ENCODE assay signal across 1 cellular context in genomic region chr6:83192871-83193746, GRCh38.
TF ChIP-seq lines count a peak whose summit lies in the region.

TSS of gene PGM3 (minus strand) at chr6:83193265. CDS start at chr6:83191012, 2,253 bp downstream.
TSS of gene RWDD2A (plus strand) at chr6:83193357. CDS start at chr6:83194452, 1,095 bp downstream.

TF ChIP-seq in HepG2, 621 proteins besides CTCF, POLR2A, EP300 and RAD21 (continued from another document and continues in another):
- TF ChIP-seq ZBTB40 (IDR thresholded peaks at IDR 0.05) (no peak), ZBTB40 (CRISPR knock-in tag; IDR thresholded peaks at IDR 0.05) (peak; percentile 73), RNF2 (conservative IDR thresholded peaks at IDR 0.05; ENCODE audit: low read depth) (no peak), NBN (conservative IDR thresholded peaks at IDR 0.05) (no peak), ZBTB10 (CRISPR knock-in tag; IDR thresholded peaks at IDR 0.05; ENCODE audit: borderline replicate concordance) (no peak; the same call in none of the 2 replicates), ARNTL (CRISPR knock-in tag; IDR thresholded peaks at IDR 0.05) (0 out of 2 replicates have a peak, but pooled peaks have one; percentile 19), FOXA1 (IDR thresholded peaks at IDR 0.05) (no peak), FOXA1 (CRISPR knock-in tag; IDR thresholded peaks at IDR 0.05) (no peak), SKIL (CRISPR knock-in tag; IDR thresholded peaks at IDR 0.05; ENCODE audit: borderline replicate concordance) (0 out of 2 replicates have a peak, but pooled peaks have one; percentile 51), ZNF543 (CRISPR knock-in tag; IDR thresholded peaks at IDR 0.05) (peak; percentile 72; the same call in 1 of the 2 replicates), ZNF382 (CRISPR knock-in tag; IDR thresholded peaks at IDR 0.05; ENCODE audit: borderline replicate concordance) (no peak), HNF4G (IDR thresholded peaks at IDR 0.05; ENCODE audit: borderline replicate concordance, low read depth, low read length) (no peak), HNF4G (CRISPR knock-in tag; IDR thresholded peaks at IDR 0.05; ENCODE audit: borderline replicate concordance, low read depth) (peak; percentile 69; the same call in 1 of the 2 replicates), NFKBIZ (CRISPR knock-in tag; IDR thresholded peaks at IDR 0.05) (0 out of 2 replicates have a peak, but pooled peaks have one; percentile 28), ZNF292 (CRISPR knock-in tag; IDR thresholded peaks at IDR 0.05; ENCODE audit: borderline replicate concordance, low read depth) (no peak), HMGXB3 (CRISPR knock-in tag; IDR thresholded peaks at IDR 0.05; ENCODE audit: borderline replicate concordance) (peak; percentile 78; the same call in 1 of the 2 replicates), ZNF512B (CRISPR knock-in tag; IDR thresholded peaks at IDR 0.05; ENCODE audit: borderline replicate concordance) (peak; percentile 56; the same call in 1 of the 2 replicates), PRDM15 (CRISPR knock-in tag; IDR thresholded peaks at IDR 0.05) (0 out of 2 replicates have a peak, but pooled peaks have one; percentile 52), ZMAT5 (CRISPR knock-in tag; IDR thresholded peaks at IDR 0.05; ENCODE audit: borderline replicate concordance, low read depth) (no peak)
